Comparison of ENCODE assay signal across 26 cellular contexts in genomic region chr16:28604186-28604565, GRCh38. TPM values are rescaled to one million over a fixed set of nuclear protein-coding genes. Genes with fewer than 3 reads are reported as not detected.
"Had no signal": no experiment of that assay in that cellular context is flagged by ENCODE, and none has a peak within 500 bp of the region (broad histone marks: within the 10 kb centered on the region; RNA-seq: fewer than 3 reads in every experiment).

No MANE protein-coding gene starts in this region.

- DNase-seq: activated CD4-positive, CD25-positive, alpha-beta regulatory T cell treated with anti-CD3 and anti-CD28 coated beads, Interleukin-2, amount 50 U/mL, for 72 hours; activated gamma-delta T cell; activated T-cell treated with anti-CD3 and anti-CD28 coated beads, Interleukin-2, amount 50 U/mL, for 72 hours; cerebellar nuclear complex; effector CD8-positive, alpha-beta T cell; heart left ventricle; mesenchymal stem cell; mucosa of descending colon; naive B cell; psoas muscle; stimulated activated CD4-positive, alpha-beta T cell treated with anti-CD3 and anti-CD28 coated beads, Interleukin-15, amount 100 ng/mL, for 24 hours; stimulated activated CD4-positive, alpha-beta T cell treated with anti-CD3 and anti-CD28 coated beads, Interleukin-2, amount 100 ng/mL, for 48 hours; stimulated activated naive CD8-positive, alpha-beta T cell treated with anti-CD3 and anti-CD28 coated beads, Interleukin-15, amount 100 ng/mL, for 72 hours; transverse colon had no signal

- H3K36me3 ChIP-seq: suprapubic skin, transverse colon, uterus had no signal

- H3K4me1 ChIP-seq: uterus had no signal

- H3K4me3 ChIP-seq: adrenal gland, esophagus muscularis mucosa, gastroesophageal sphincter, heart left ventricle, mucosa of descending colon, psoas muscle, skin epidermis, suprapubic skin, transverse colon, uterus had no signal

- ATAC-seq: activated naive CD4-positive, alpha-beta T cell treated with anti-CD3 and anti-CD28 coated beads, Interleukin-2, amount 50 U/mL, for 72 hours; activated T-cell treated with anti-CD3 and anti-CD28 coated beads, Interleukin-2, amount 50 U/mL, for 72 hours; gastroesophageal sphincter; heart left ventricle; mucosa of descending colon; psoas muscle; right cardiac atrium; stimulated activated naive CD8-positive, alpha-beta T cell treated with anti-CD3 and anti-CD28 coated beads, Interleukin-15, amount 100 ng/mL, for 72 hours had no signal

- H3K27ac ChIP-seq: adrenal gland, esophagus muscularis mucosa, gastroesophageal sphincter, heart left ventricle, psoas muscle, skin epidermis, suprapubic skin, transverse colon, uterus had no signal

- H3K9me3 ChIP-seq: adrenal gland, esophagus muscularis mucosa, gastroesophageal sphincter, heart left ventricle, mucosa of descending colon, psoas muscle, suprapubic skin, transverse colon, uterus had no signal

- H3K27me3 ChIP-seq: adrenal gland, suprapubic skin, transverse colon, uterus had no signal

- H3K36me3 Mint-ChIP-seq: activated naive CD4-positive, alpha-beta T cell treated with anti-CD3 and anti-CD28 coated beads, Interleukin-2, amount 50 U/mL, for 72 hours; naive B cell had no signal

- H3K27ac Mint-ChIP-seq: activated T-cell treated with anti-CD3 and anti-CD28 coated beads, Interleukin-2, amount 50 U/mL, for 72 hours; dendritic cell treated with granulocyte-macrophage colony-stimulating factor and Interleukin-4, amounts not matched to agents 40 ng/mL and 50 ng/mL, for 4 days; stimulated activated naive CD8-positive, alpha-beta T cell treated with anti-CD3 and anti-CD28 coated beads, Interleukin-15, amount 100 ng/mL, for 72 hours had no signal

- FAIRE-seq: bronchial epithelial cell had no signal

- H3K27me3 Mint-ChIP-seq: naive B cell; stimulated activated naive CD8-positive, alpha-beta T cell treated with anti-CD3 and anti-CD28 coated beads, Interleukin-15, amount 100 ng/mL, for 72 hours had no signal

- H3K4me1 Mint-ChIP-seq: neural crest cell had no signal

- H3K4me3 Mint-ChIP-seq: activated T-cell treated with anti-CD3 and anti-CD28 coated beads, Interleukin-2, amount 50 U/mL, for 72 hours; dendritic cell treated with granulocyte-macrophage colony-stimulating factor and Interleukin-4, amounts not matched to agents 40 ng/mL and 50 ng/mL, for 4 days; naive B cell; neural crest cell; stimulated activated naive CD8-positive, alpha-beta T cell treated with anti-CD3 and anti-CD28 coated beads, Interleukin-15, amount 100 ng/mL, for 72 hours had no signal

RNA-seq across cellular contexts. Expression of gene SULT1A2, which starts 7.3 kb away (rescaled TPM):
- total RNA-seq: bronchial epithelial cell, neural crest cell, suprapubic skin had no signal

RNA-seq across cellular contexts. Expression of gene NPIPB8, which starts 33.7 kb away (rescaled TPM):
- total RNA-seq: adrenal gland, bronchial epithelial cell, esophagus muscularis mucosa, gastroesophageal sphincter, neural crest cell, osteocyte had no signal
- polyA plus RNA-seq: adrenal gland, psoas muscle, right cardiac atrium had no signal
